ENCODE assay signal across 12 cellular contexts in the genomic region with DNA sequence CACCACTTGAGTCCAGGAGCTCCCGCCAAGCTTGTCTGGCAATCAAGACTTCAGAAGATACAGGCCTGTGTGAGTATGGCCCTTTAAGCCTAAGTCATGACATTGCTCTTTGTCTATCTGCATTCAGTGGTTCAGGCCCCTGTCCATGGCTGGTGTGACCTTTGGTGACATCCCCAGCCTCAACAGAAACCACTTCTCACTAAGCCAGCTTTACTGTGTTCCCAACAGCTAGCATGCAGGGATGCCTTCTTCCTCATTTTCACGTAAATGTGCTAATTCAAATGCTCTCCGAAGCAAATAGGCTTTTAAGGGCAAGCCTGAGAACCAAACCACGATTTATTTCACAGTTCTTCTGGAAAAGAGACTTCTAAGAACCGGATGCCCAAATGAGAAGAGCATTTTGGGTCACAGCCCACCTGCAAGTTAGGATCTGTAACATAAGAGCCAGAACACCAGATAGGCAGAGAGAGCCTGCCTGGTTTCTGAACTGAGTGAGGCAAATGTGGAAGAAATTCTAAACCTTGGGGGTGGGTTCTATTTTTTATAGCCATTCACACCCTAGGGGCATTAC. TPM values are rescaled to one million over a fixed set of nuclear protein-coding genes. Genes with fewer than 3 reads are reported as not detected.
A peak's percentile ranks its signal among the peaks of the same experiment; 100 is the strongest.
DNase-seq lines count a peak whose midpoint lies in the region; ATAC-seq and TF ChIP-seq lines count a peak whose summit lies in the region.
"Had no signal": no experiment of that assay in that cellular context is flagged by ENCODE, and none has a peak within 500 bp of the region (broad histone marks: within the 10 kb centered on the region; RNA-seq: fewer than 3 reads in every experiment).

No MANE protein-coding gene starts in this region.

- H3K27ac ChIP-seq in breast epithelium (peak overlapping the region; percentile 76 to 87), mammary epithelial cell (ENCODE audit: insufficient read depth, low read depth, low read length) (no peak overlapping the region), upper lobe of right lung (peak overlapping the region; percentile 55)

- H3K9me3 ChIP-seq in breast epithelium (no peaks in the 10 kb centered on the region), mammary epithelial cell (replicated peaks; ENCODE audit: insufficient read depth, low read length) (peaks cover 7% of the 10 kb centered on the region), mucosa of descending colon (no peaks in the 10 kb centered on the region), upper lobe of right lung (peaks cover 10% of the 10 kb centered on the region)

- no peak overlapping the region for H3K4me3 ChIP-seq in breast epithelium
- H3K4me3 ChIP-seq in mammary epithelial cell (replicated peaks in 1 of 3; ENCODE audit: insufficient read depth in 1 of 3, low read depth in 2 of 3, low read length in 3 of 3): no peak overlapping the region
- no peak overlapping the region for H3K4me3 ChIP-seq in mucosa of descending colon
- H3K4me3 ChIP-seq in upper lobe of right lung: no peak overlapping the region

- WGBS in mammary epithelial cell (ENCODE audit: low coverage, missing lambda C conversion rate): 64% methylated on average over 5 of the region's 5 CpGs

- H2AFZ ChIP-seq in mammary epithelial cell (ENCODE audit: low read depth, low read length): no peak overlapping the region

- no peaks in the 10 kb centered on the region for H3K79me2 ChIP-seq in mammary epithelial cell (ENCODE audit: insufficient read depth, low read length)

- peak overlapping the region; percentile 67 for H3K27ac Mint-ChIP-seq in activated naive CD8-positive, alpha-beta T cell

- no peaks in the 10 kb centered on the region for H3K27me3 Mint-ChIP-seq in activated naive CD8-positive, alpha-beta T cell

- ATAC-seq in mucosa of descending colon (peak; percentile 38), upper lobe of right lung (peak; percentile 79)

- no peaks in the 10 kb centered on the region for H3K27me3 ChIP-seq in breast epithelium
- no peaks in the 10 kb centered on the region for H3K27me3 ChIP-seq in mammary epithelial cell (ENCODE audit: insufficient read depth, low read length)
- H3K27me3 ChIP-seq in upper lobe of right lung: no peaks in the 10 kb centered on the region
- H3K27me3 ChIP-seq: BLaER1 treated with 17β-estradiol and CSF1 and Interleukin-3, amounts not matched to agents 10 nM and 100 nM had no signal

- CTCF ChIA-PET in mammary epithelial cell (lab: Charles Lee; ENCODE audit: low non-redundant PET): no interaction called here

- BruUV-seq in mammary epithelial cell (replicated peaks; lab: Mats Ljungman, UMichigan): no TSS peak

- no peak for DNase-seq in breast epithelium (ENCODE audit: low spot score in 2 of 2)
- DNase-seq in mammary epithelial cell: no peak
- no peak for DNase-seq in mucosa of descending colon
- no peak for DNase-seq in upper lobe of right lung
- DNase-seq in NCI-H82 treated with DMSO at 0.1 percent for 48 hours (lab: John Stamatoyannopoulos, UW; ENCODE audit: unreplicated experiment): no peak
- no peak for DNase-seq in A172 (ENCODE audit: low spot score)
- DNase-seq in stimulated activated CD4-positive, alpha-beta T cell treated with anti-CD3 and anti-CD28 coated beads, Interleukin-15, amount 100 ng/mL, for 24 hours: no peak
- DNase-seq: NCI-H1092; stimulated activated CD4-positive, alpha-beta T cell treated with anti-CD3 and anti-CD28 coated beads, Interleukin-4, amount 100 ng/mL, for 24 hours had no signal

- in situ Hi-C loops in mammary epithelial cell (cut with MboI; ENCODE audit: low sequenced_read_pairs in 2 of 2): no loop called here

- no peak overlapping the region for H3K4me2 ChIP-seq in mammary epithelial cell (ENCODE audit: insufficient read depth, low read depth, low read length)

- H3K36me3 ChIP-seq in breast epithelium (no peaks in the 10 kb centered on the region), mammary epithelial cell (ENCODE audit: insufficient read depth, low read length) (no peaks in the 10 kb centered on the region), mucosa of descending colon (ENCODE audit: low read depth) (no peaks in the 10 kb centered on the region), upper lobe of right lung (no peaks in the 10 kb centered on the region)

- H3K9ac ChIP-seq in mammary epithelial cell (ENCODE audit: insufficient read depth, low read length): no peak overlapping the region

- no peak for TF ChIP-seq POLR2A in breast epithelium (IDR thresholded peaks at IDR 0.05)

- peaks cover 4% of the 10 kb centered on the region for H3K9me3 Mint-ChIP-seq in activated naive CD8-positive, alpha-beta T cell (ENCODE audit: low read depth)

- TF ChIP-seq CTCF in breast epithelium (IDR thresholded peaks at IDR 0.05) (no peak), mammary epithelial cell (conservative IDR thresholded peaks at IDR 0.05 in 1 of 2, IDR thresholded peaks at IDR 0.05 in 1 of 2; ENCODE audit: extremely low read depth in 1 of 2, insufficient read depth in 1 of 2, low read depth in 1 of 2, low read length in 2 of 2) (no peak), mucosa of descending colon (IDR thresholded peaks at IDR 0.05) (no peak), upper lobe of right lung (IDR thresholded peaks at IDR 0.05) (no peak)

- intact Hi-C loops in breast epithelium (cut with DNase I; ENCODE audit: low total_unique reads): loop anchor here (5.0 kb wide), 1 partner anchor 559 kb away; no protein-coding TSS in a partner anchor
- intact Hi-C loops in mammary epithelial cell (cut with micrococcal nuclease): no loop called here
- intact Hi-C loops in mucosa of descending colon (cut with DNase I, micrococcal nuclease): no loop called here
- intact Hi-C loops in upper lobe of right lung (cut with DNase I): no loop called here

- peaks cover 0 to 6% of the 10 kb centered on the region in 2 donors for H3K4me1 ChIP-seq in breast epithelium
- peaks cover 9% of the 10 kb centered on the region for H3K4me1 ChIP-seq in mammary epithelial cell (ENCODE audit: insufficient read depth, low read length)
- no peaks in the 10 kb centered on the region for H3K4me1 ChIP-seq in mucosa of descending colon (ENCODE audit: low read depth)
- peaks cover 18% of the 10 kb centered on the region for H3K4me1 ChIP-seq in upper lobe of right lung

- H3K4me3 Mint-ChIP-seq in activated naive CD8-positive, alpha-beta T cell: peak overlapping the region; percentile 55

- dilution Hi-C loops in mammary epithelial cell (cut with HindIII; ENCODE audit: low sequenced_read_pairs): no loop called here

- H3K36me3 Mint-ChIP-seq in activated naive CD8-positive, alpha-beta T cell: peaks cover 8% of the 10 kb centered on the region

- peaks cover 48% of the 10 kb centered on the region for H3K4me1 Mint-ChIP-seq in activated naive CD8-positive, alpha-beta T cell (ENCODE audit: low read depth)

- no peaks in the 10 kb centered on the region for H4K20me1 ChIP-seq in mammary epithelial cell (ENCODE audit: insufficient read depth, low read length)
- H4K20me1 ChIP-seq: BLaER1 treated with 17β-estradiol and CSF1 and Interleukin-3, amounts not matched to agents 10 nM and 100 nM had no signal

RNA-seq across cellular contexts. Expression of a gene that starts 14.9 kb away (rescaled TPM):
- total RNA-seq in breast epithelium (1 to 10 TPM in 2 of 3 donors, under 1 TPM in 1; 0.98 to 4.6 (median 2.8) TPM), mammary epithelial cell (under 1 TPM in 1 of 2 donors, not detected in 1; 0.17 TPM), mucosa of descending colon (1 to 10 TPM in 2 of 3 donors, under 1 TPM in 1; 0.87 to 1.4 (median 1.3) TPM), upper lobe of right lung (3.0 TPM)
- polyA plus RNA-seq in mammary epithelial cell: 0.02 TPM
- not detected for polyA minus RNA-seq in mammary epithelial cell
- total RNA-seq in A172 (2014; rRNA removed; shearing (Covaris generic)): 0.03 and 0.53 TPM in 2 replicates
- total RNA-seq: chondrocyte had no signal
